23 cellular contexts compared by ENCODE assay signal in the genomic region with DNA sequence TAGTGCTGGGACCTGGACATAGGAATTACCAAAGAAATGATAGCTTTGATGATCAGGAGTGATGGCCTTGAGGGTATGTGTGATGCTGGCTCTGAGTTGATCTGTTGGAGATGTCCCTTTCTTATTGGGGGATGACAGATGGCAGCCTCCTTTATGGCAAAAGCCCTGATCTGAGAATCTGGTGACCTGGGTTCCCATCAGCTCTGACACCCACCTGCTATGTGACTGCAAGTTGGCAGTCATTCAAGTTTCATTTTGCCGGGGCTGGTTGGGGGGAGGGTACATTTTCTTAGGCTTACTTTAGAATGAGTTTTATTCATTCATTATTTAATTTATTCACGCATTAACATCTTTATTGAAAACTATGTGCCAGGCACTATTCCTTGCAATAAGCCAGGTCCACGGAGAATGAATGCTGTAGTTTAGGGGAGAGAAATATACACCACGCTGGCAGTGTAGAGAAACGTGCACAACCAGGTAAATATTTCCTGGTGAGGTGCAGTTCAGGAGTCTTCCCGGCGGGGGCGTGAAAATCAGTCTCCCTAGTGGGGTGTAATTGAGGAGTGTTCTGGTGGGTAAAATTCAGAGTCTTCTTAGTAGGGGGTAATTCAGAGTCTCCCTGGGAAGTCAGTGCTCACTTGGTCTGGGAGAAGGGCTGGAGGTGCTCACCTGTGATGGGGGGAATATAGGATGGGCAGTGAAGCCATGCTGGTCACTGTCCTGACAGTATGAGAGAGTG.
DNase-seq lines count a peak whose midpoint lies in the region; ATAC-seq and TF ChIP-seq lines count a peak whose summit lies in the region.
"Had no signal": no experiment of that assay in that cellular context is flagged by ENCODE, and none has a peak within 500 bp of the region (broad histone marks: within the 10 kb centered on the region; RNA-seq: fewer than 3 reads in every experiment).

No MANE protein-coding gene starts in this region.

- H2AFZ ChIP-seq in GM23338: no peak overlapping the region

- peaks cover 4% of the 10 kb centered on the region for H3K4me1 Mint-ChIP-seq in GM23338
- H3K4me1 Mint-ChIP-seq: activated CD4-positive, alpha-beta T cell treated with anti-CD3 and anti-CD28 coated beads, Interleukin-2, amount 10 ng/mL, durations not matched to agents 7 days and 5 days; neural crest cell; stimulated activated naive CD8-positive, alpha-beta T cell treated with anti-CD3 and anti-CD28 coated beads, Interleukin-15, amount 100 ng/mL, for 72 hours; T-cell had no signal

- H3K27me3 ChIP-seq in GM23338 (ENCODE audit: insufficient read depth) (no peaks in the 10 kb centered on the region), brain microvascular endothelial cell (replicated peaks) (peaks cover 2% of the 10 kb centered on the region)
- H3K27me3 ChIP-seq: body of pancreas had no signal

- peak; percentile 31 for DNase-seq in GM23338 (ENCODE audit: low spot score)
- peak; percentile 93 for DNase-seq in NCI-H2171 treated with DMSO at 0.1 percent for 48 hours (lab: John Stamatoyannopoulos, UW)
- DNase-seq in brain microvascular endothelial cell: no peak
- DNase-seq in stimulated activated CD4-positive, alpha-beta T cell treated with anti-CD3 and anti-CD28 coated beads, Interleukin-15, amount 100 ng/mL, for 24 hours: no peak
- no peak for DNase-seq in NCI-H226
- no peak for DNase-seq in stimulated activated naive CD8-positive, alpha-beta T cell treated with anti-CD3 and anti-CD28 coated beads, Interleukin-15, Interleukin-2, amounts not matched to agents 100 U/mL and 50 U/mL, for 24 hours
- DNase-seq: activated CD4-positive, alpha-beta T cell treated with anti-CD3 and anti-CD28 coated beads, Interleukin-2, amount 10 ng/mL, durations not matched to agents 7 days and 5 days; activated CD8-positive, alpha-beta memory T cell treated with anti-CD3 and anti-CD28 coated beads, Interleukin-2, amount 50 U/mL, for 4 hours; activated effector memory CD4-positive, alpha-beta T cell treated with Interleukin-2 at 50 U/mL for 16 hours; body of pancreas; CD4-positive, alpha-beta T cell; mucosa of descending colon; NCI-H1048; NCI-H446; stimulated activated CD4-positive, alpha-beta T cell treated with anti-CD3 and anti-CD28 coated beads, Interleukin-4, amount 100 ng/mL, for 1 hour; stimulated activated naive CD8-positive, alpha-beta T cell treated with anti-CD3 and anti-CD28 coated beads, Interleukin-15, amount 100 ng/mL, for 72 hours; T-cell; transverse colon had no signal

- no peaks in the 10 kb centered on the region for H3K9me2 ChIP-seq in GM23338 (ENCODE audit: insufficient read depth)

- H3K9me3 Mint-ChIP-seq in GM23338: no peaks in the 10 kb centered on the region
- H3K9me3 Mint-ChIP-seq: activated CD4-positive, alpha-beta T cell treated with anti-CD3 and anti-CD28 coated beads, Interleukin-2, amount 10 ng/mL, durations not matched to agents 7 days and 5 days had no signal

- in situ Hi-C loops in brain microvascular endothelial cell (cut with HindIII; ENCODE audit: low pct_ligation_motif_present, low sequenced_read_pairs): no loop called here

- no peak overlapping the region for H3K4me3 Mint-ChIP-seq in GM23338
- H3K4me3 Mint-ChIP-seq: activated CD4-positive, alpha-beta T cell treated with anti-CD3 and anti-CD28 coated beads, Interleukin-2, amount 10 ng/mL, durations not matched to agents 7 days and 5 days; CD4-positive, alpha-beta T cell; neural crest cell; stimulated activated naive CD8-positive, alpha-beta T cell treated with anti-CD3 and anti-CD28 coated beads, Interleukin-15, amount 100 ng/mL, for 72 hours; T-cell had no signal

- H3K27ac Mint-ChIP-seq in GM23338: no peak overlapping the region
- H3K27ac Mint-ChIP-seq: activated CD4-positive, alpha-beta T cell treated with anti-CD3 and anti-CD28 coated beads, Interleukin-2, amount 10 ng/mL, durations not matched to agents 7 days and 5 days; CD4-positive, alpha-beta T cell; stimulated activated naive CD8-positive, alpha-beta T cell treated with anti-CD3 and anti-CD28 coated beads, Interleukin-15, amount 100 ng/mL, for 72 hours; T-cell had no signal

- no peaks in the 10 kb centered on the region for H3K79me2 ChIP-seq in GM23338 (replicated peaks; ENCODE audit: insufficient read depth)

- no peaks in the 10 kb centered on the region for H3K36me3 ChIP-seq in GM23338 (ENCODE audit: insufficient read depth)
- H3K36me3 ChIP-seq in brain microvascular endothelial cell (replicated peaks): no peaks in the 10 kb centered on the region
- H3K36me3 ChIP-seq: HAP-1, transverse colon had no signal

- H3K27me3 Mint-ChIP-seq in GM23338 (ENCODE audit: insufficient read depth, low read depth, poor library complexity): peaks cover 3% of the 10 kb centered on the region

- no peaks in the 10 kb centered on the region for H3K36me3 Mint-ChIP-seq in GM23338 (ENCODE audit: low read depth)
- H3K36me3 Mint-ChIP-seq: T-cell had no signal

- no peak overlapping the region for H3K4me3 ChIP-seq in GM23338
- no peak overlapping the region for H3K4me3 ChIP-seq in brain microvascular endothelial cell (ENCODE audit: low read depth, low read length)
- H3K4me3 ChIP-seq: body of pancreas, coronary artery, HAP-1, mucosa of descending colon, smooth muscle cell, transverse colon had no signal

- no peaks in the 10 kb centered on the region for H3K4me1 ChIP-seq in GM23338 (ENCODE audit: insufficient read depth)
- H3K4me1 ChIP-seq: body of pancreas, HAP-1, transverse colon had no signal

- no peaks in the 10 kb centered on the region for H3F3A ChIP-seq in GM23338 (replicated peaks; ENCODE audit: low read depth)

- TF ChIP-seq CTCF in C4-2B (conservative IDR thresholded peaks at IDR 0.05) (peak; percentile 37), GM23338 (conservative IDR thresholded peaks at IDR 0.05; ENCODE audit: low read depth in 2 of 2) (peak; percentile 27 to 41), brain microvascular endothelial cell (IDR thresholded peaks at IDR 0.05; ENCODE audit: low read depth, low read length, missing control alignments) (peak; percentile 18)

- no peaks in the 10 kb centered on the region; the same call in 1 of the 2 replicates for H4K20me1 ChIP-seq in GM23338 (replicated peaks; ENCODE audit: insufficient read depth)

- H3K4me2 ChIP-seq in GM23338: no peak overlapping the region
- H3K4me2 ChIP-seq: smooth muscle cell had no signal

- H3K27ac ChIP-seq in C4-2B (no peak overlapping the region), GM23338 (ENCODE audit: low read depth) (no peak overlapping the region), brain microvascular endothelial cell (no peak overlapping the region)
- H3K27ac ChIP-seq: body of pancreas, coronary artery, transverse colon had no signal

- peak; percentile 70 for ATAC-seq in GM23338
- ATAC-seq in stimulated activated naive CD8-positive, alpha-beta T cell treated with anti-CD3 and anti-CD28 coated beads, Interleukin-15, Interleukin-2, amounts not matched to agents 100 U/mL and 50 U/mL, for 24 hours: no peak
- ATAC-seq: body of pancreas; mucosa of descending colon; stimulated activated naive CD8-positive, alpha-beta T cell treated with anti-CD3 and anti-CD28 coated beads, Interleukin-15, amount 100 ng/mL, for 72 hours; T-cell had no signal

TF ChIP-seq in GM23338, 12 proteins besides CTCF, POLR2A, EP300 and RAD21:
- TF ChIP-seq POLR2AphosphoS5 (IDR thresholded peaks at IDR 0.05; ENCODE audit: low read depth): no peak
- TF ChIP-seq JUNB (IDR thresholded peaks at IDR 0.05; ENCODE audit: unreplicated experiment): no peak
- TF ChIP-seq EZH2 (IDR thresholded peaks at IDR 0.05; ENCODE audit: low read depth, unreplicated experiment): no peak
- TF ChIP-seq ZNF114 (CRISPR knock-in tag; IDR thresholded peaks at IDR 0.05): no peak
- TF ChIP-seq NANOG (IDR thresholded peaks at IDR 0.05; ENCODE audit: borderline replicate concordance): no peak
- TF ChIP-seq CREB1 (CRISPR knock-in tag; IDR thresholded peaks at IDR 0.05; ENCODE audit: low read depth): no peak
- TF ChIP-seq, protein P1, sequence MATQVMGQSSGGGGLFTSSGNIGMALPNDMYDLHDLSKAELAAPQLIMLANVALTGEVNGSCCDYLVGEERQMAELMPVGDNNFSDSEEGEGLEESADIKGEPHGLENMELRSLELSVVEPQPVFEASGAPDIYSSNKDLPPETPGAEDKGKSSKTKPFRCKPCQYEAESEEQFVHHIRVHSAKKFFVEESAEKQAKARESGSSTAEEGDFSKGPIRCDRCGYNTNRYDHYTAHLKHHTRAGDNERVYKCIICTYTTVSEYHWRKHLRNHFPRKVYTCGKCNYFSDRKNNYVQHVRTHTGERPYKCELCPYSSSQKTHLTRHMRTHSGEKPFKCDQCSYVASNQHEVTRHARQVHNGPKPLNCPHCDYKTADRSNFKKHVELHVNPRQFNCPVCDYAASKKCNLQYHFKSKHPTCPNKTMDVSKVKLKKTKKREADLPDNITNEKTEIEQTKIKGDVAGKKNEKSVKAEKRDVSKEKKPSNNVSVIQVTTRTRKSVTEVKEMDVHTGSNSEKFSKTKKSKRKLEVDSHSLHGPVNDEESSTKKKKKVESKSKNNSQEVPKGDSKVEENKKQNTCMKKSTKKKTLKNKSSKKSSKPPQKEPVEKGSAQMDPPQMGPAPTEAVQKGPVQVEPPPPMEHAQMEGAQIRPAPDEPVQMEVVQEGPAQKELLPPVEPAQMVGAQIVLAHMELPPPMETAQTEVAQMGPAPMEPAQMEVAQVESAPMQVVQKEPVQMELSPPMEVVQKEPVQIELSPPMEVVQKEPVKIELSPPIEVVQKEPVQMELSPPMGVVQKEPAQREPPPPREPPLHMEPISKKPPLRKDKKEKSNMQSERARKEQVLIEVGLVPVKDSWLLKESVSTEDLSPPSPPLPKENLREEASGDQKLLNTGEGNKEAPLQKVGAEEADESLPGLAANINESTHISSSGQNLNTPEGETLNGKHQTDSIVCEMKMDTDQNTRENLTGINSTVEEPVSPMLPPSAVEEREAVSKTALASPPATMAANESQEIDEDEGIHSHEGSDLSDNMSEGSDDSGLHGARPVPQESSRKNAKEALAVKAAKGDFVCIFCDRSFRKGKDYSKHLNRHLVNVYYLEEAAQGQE (IDR thresholded peaks at IDR 0.05; ENCODE audit: unreplicated experiment): no peak
- TF ChIP-seq STAT1 (IDR thresholded peaks at IDR 0.05; ENCODE audit: unreplicated experiment): no peak
- no peak for TF ChIP-seq EZH2phosphoT487 (IDR thresholded peaks at IDR 0.05; ENCODE audit: unreplicated experiment)
- no peak for TF ChIP-seq ZNF331 (CRISPR knock-in tag; IDR thresholded peaks at IDR 0.05; ENCODE audit: low read depth)

Comparison
In these comparisons a context has a peak if more than half of its experiments do, and no peak if none do; other contexts are left out.
1. DNase-seq: peak in GM23338 (single experiment) and NCI-H2171 treated with DMSO at 0.1 percent for 48 hours (single experiment); none in brain microvascular endothelial cell (single experiment), stimulated activated CD4-positive, alpha-beta T cell treated with anti-CD3 and anti-CD28 coated beads, Interleukin-15, amount 100 ng/mL, for 24 hours (single experiment), NCI-H226 (single experiment) and stimulated activated naive CD8-positive, alpha-beta T cell treated with anti-CD3 and anti-CD28 coated beads, Interleukin-15, Interleukin-2, amounts not matched to agents 100 U/mL and 50 U/mL, for 24 hours (single experiment).
2. Peak in every context shown above with its lines, with median percentiles within 50 percentile points of each other: CTCF ChIP-seq.